In the genomic region with DNA sequence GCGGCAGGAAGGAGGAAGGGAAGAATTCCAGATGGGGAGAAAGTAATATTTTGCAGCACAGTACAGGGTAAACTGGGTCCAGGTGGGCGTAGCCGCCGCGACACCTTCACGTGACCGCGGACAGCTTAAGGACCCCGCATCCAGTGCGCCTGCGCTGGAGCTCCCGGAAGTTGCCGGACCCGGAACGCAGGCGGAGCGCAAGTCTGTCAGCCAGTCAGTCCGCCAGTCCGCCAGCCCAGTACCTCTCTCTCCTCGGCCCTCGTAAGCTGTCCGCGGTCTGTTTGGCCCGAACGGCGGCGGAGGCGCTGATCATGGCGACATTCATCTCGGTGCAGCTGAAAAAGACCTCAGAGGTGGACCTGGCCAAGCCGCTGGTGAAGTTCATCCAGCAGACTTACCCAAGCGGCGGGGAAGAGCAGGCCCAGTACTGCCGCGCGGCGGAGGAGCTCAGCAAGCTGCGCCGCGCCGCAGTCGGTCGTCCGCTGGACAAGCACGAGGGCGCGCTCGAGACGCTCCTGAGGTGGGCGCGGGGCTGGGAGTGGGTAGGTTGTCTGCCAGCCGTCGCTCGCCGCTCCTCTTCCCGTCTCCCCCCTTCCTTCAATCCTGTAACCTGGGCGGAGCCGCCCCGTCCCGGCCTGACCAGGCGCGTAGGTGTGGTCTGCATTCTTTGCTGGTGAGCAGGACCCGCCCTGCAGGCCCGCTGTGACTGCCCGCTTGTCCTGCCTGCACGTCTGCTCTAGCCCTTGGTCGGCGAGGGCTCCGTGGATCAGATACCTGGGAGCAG, we compare ENCODE assay signal across 8 cellular contexts. TPM values are rescaled to one million over a fixed set of nuclear protein-coding genes. Genes with fewer than 3 reads are reported as not detected.
DNase-seq lines count a peak whose midpoint lies in the region; ATAC-seq and TF ChIP-seq lines count a peak whose summit lies in the region.

A gene with protein sequence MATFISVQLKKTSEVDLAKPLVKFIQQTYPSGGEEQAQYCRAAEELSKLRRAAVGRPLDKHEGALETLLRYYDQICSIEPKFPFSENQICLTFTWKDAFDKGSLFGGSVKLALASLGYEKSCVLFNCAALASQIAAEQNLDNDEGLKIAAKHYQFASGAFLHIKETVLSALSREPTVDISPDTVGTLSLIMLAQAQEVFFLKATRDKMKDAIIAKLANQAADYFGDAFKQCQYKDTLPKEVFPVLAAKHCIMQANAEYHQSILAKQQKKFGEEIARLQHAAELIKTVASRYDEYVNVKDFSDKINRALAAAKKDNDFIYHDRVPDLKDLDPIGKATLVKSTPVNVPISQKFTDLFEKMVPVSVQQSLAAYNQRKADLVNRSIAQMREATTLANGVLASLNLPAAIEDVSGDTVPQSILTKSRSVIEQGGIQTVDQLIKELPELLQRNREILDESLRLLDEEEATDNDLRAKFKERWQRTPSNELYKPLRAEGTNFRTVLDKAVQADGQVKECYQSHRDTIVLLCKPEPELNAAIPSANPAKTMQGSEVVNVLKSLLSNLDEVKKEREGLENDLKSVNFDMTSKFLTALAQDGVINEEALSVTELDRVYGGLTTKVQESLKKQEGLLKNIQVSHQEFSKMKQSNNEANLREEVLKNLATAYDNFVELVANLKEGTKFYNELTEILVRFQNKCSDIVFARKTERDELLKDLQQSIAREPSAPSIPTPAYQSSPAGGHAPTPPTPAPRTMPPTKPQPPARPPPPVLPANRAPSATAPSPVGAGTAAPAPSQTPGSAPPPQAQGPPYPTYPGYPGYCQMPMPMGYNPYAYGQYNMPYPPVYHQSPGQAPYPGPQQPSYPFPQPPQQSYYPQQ (plus strand): TSS at position 213 of the 784 bp plus-strand sequence. CDS start 99 bp downstream, at position 312.

- H3K27ac ChIP-seq in SU-DHL-6 (ENCODE audit: low read depth, low read length) (peak within 1 kb of the TSS; percentile 56), parathyroid adenoma (peak within 1 kb of the TSS; percentile 91), tibial nerve (peak within 1 kb of the TSS; percentile 89 to 96 (median 94))

- peak within 1 kb of the TSS; percentile 94 for H2AFZ ChIP-seq in SU-DHL-6 (ENCODE audit: low read depth, low read length, severe bottlenecking)
- H2AFZ ChIP-seq in parathyroid adenoma = peak within 1 kb of the TSS; percentile 96

- peaks cover 5% of the 10 kb centered on the region; the same call in 1 of the 2 replicates for H4K20me1 ChIP-seq in SU-DHL-6 (ENCODE audit: low read depth, low read length)

- H3K36me3 ChIP-seq in SU-DHL-6 (ENCODE audit: low read length) (peaks cover 19% of the 10 kb centered on the region), parathyroid adenoma (ENCODE audit: control insufficient read depth, insufficient read depth, low read length) (no peaks in the 10 kb centered on the region), tibial nerve (peaks cover 0 to 11% (median 0%) of the 10 kb centered on the region in 3 donors)

- H3K9me2 ChIP-seq in SU-DHL-6 (replicated peaks; ENCODE audit: insufficient read depth, low read length) = no peaks in the 10 kb centered on the region

- ATAC-seq in HG02610 (IDR thresholded peaks at IDR 0.05; ENCODE audit: unreplicated experiment) (peak; percentile 87), Right ventricle myocardium superior (ENCODE audit: poor library complexity) (peak; percentile 96)

- intact Hi-C loops in Right ventricle myocardium superior (cut with DNase I) = no loop called here

- H3K27me3 ChIP-seq in SU-DHL-6 (ENCODE audit: low read length) = no peaks in the 10 kb centered on the region
- no peaks in the 10 kb centered on the region for H3K27me3 ChIP-seq in parathyroid adenoma (ENCODE audit: control insufficient read depth, insufficient read depth, low read length)
- no peaks in the 10 kb centered on the region for H3K27me3 ChIP-seq in tibial nerve

- H3K79me2 ChIP-seq in SU-DHL-6 (ENCODE audit: insufficient read depth, low read length) (peaks cover 49% of the 10 kb centered on the region), parathyroid adenoma (peaks cover 16% of the 10 kb centered on the region)

- H3K4me3 ChIP-seq in GM12865 (ENCODE audit: low read depth, low read length) (peak within 1 kb of the TSS; percentile 91), SU-DHL-6 (ENCODE audit: insufficient read depth, low read length, poor library complexity, severe bottlenecking) (peak within 1 kb of the TSS; percentile 72), parathyroid adenoma (ENCODE audit: low read depth, low read length) (peak within 1 kb of the TSS; percentile 69), tibial nerve (peak within 1 kb of the TSS; percentile 69 to 85 (median 78))

- 1% methylated on average over 36 to 45 of the region's 69 CpGs for WGBS in tibial nerve, 2 donors

- H3K9me3 ChIP-seq in SU-DHL-6 (ENCODE audit: insufficient read depth, low read length) = peaks cover 6% of the 10 kb centered on the region; the same call in 1 of the 2 replicates
- H3K9me3 ChIP-seq in parathyroid adenoma (ENCODE audit: control insufficient read depth, low read length) = no peaks in the 10 kb centered on the region
- H3K9me3 ChIP-seq in tibial nerve = no peaks in the 10 kb centered on the region

- H3K4me2 ChIP-seq in SU-DHL-6 (ENCODE audit: low read depth, low read length, poor library complexity, severe bottlenecking) (peak within 1 kb of the TSS; percentile 90), parathyroid adenoma (ENCODE audit: low read length) (peak within 1 kb of the TSS; percentile 81)

- TF ChIP-seq POLR2A in tibial nerve (IDR thresholded peaks at IDR 0.05) = peak; percentile 88 to 89

- 0 out of 2 replicates have a peak, but pooled peaks cover 1% of the 10 kb centered on the region for H3F3A ChIP-seq in SU-DHL-6 (ENCODE audit: insufficient read depth)

- peak; percentile 77 to 95 for TF ChIP-seq EP300 in tibial nerve (IDR thresholded peaks at IDR 0.05)

- H3K9ac ChIP-seq in SU-DHL-6 (ENCODE audit: low read length) (peak within 1 kb of the TSS; percentile 77), parathyroid adenoma (peak within 1 kb of the TSS; percentile 82)

- H3K4me1 ChIP-seq in parathyroid adenoma = no peaks in the 10 kb centered on the region
- peaks cover 0 to 44% (median 21%) of the 10 kb centered on the region in 4 donors for H3K4me1 ChIP-seq in tibial nerve

- TF ChIP-seq CTCF in GM12865 (IDR thresholded peaks at IDR 0.05; ENCODE audit: insufficient read depth, low read depth, low read length, missing control alignments) (peak; percentile 23), SU-DHL-6 (IDR thresholded peaks at IDR 0.05; ENCODE audit: insufficient read depth, low read length, poor library complexity, severe bottlenecking) (no peak), parathyroid adenoma (IDR thresholded peaks at IDR 0.05) (no peak), tibial nerve (IDR thresholded peaks at IDR 0.05) (peak in 3 of 5 experiments; percentile 6 to 58 (median 50))

- DNase-seq in GM12865 (ENCODE audit: low read depth) (peak; percentile 96), NCI-H1092 (lab: John Stamatoyannopoulos, UW) (peak; percentile 64), Right ventricle myocardium superior (peak; percentile 96), tibial nerve (ENCODE audit: low spot score in 2 of 2) (peak; percentile 76 to 85)
- peak; percentile 73 for DNase-seq in activated naive CD8-positive, alpha-beta T cell treated with anti-CD3 and anti-CD28 coated beads, Interleukin-2, amount 50 U/mL, for 16 hours (ENCODE audit: low read depth, low spot score)

RNA-seq across cellular contexts. Expression of the gene that starts here (rescaled TPM):
- 131 TPM for total RNA-seq in Right ventricle myocardium superior
- 100 to 1,000 TPM; 151 to 436 (median 259) TPM for total RNA-seq in tibial nerve

Comparison
In these comparisons a context has a peak if more than half of its experiments do, and no peak if none do; other contexts are left out.
1. Peak in every context shown above with its lines: DNase-seq, ATAC-seq, H3K4me3 ChIP-seq and H3K27ac ChIP-seq.
2. CTCF ChIP-seq: peak in GM12865 (single experiment) and tibial nerve (3 of 5); none in SU-DHL-6 (single experiment) and parathyroid adenoma (single experiment).